In the genomic region with DNA sequence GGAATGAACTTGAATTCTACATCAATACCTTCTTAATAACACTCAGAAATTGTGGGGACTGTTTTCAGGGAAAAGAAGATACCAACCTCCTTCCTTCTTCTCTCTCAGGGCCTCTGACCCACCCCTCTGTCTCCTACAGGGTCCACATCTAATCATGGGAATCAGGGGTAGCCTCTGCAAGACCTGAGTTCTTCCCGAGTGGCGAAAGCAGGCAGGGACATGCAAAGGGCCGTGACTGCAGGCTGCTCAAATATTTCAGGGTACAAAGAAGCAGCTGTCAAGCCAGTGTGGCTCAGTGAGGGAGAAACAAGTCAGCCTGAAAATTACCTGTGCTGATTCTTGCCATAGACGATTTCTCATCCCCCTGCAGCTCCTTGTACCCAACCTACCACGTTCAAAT, we compare ENCODE assay signal across 9 cellular contexts.
"Had no signal": no experiment of that assay in that cellular context is flagged by ENCODE, and none has a peak within 500 bp of the region (broad histone marks: within the 10 kb centered on the region; RNA-seq: fewer than 3 reads in every experiment).

No MANE protein-coding gene starts in this region.

- H3K4me1 ChIP-seq: lower lobe of right lung, uterus had no signal

- H3K27ac ChIP-seq: lower lobe of right lung, pancreas, uterus had no signal

- H3K9me3 ChIP-seq: lower lobe of right lung, mucosa of descending colon, pancreas, uterus had no signal

- H3K27ac Mint-ChIP-seq: activated T-helper 17 cell treated with anti-CD3 and anti-CD28 coated beads, Interleukin-2, amount 50 U/mL, for 72 hours had no signal

- H3K4me3 ChIP-seq: lower lobe of right lung, mucosa of descending colon, pancreas, skin epidermis, uterus had no signal

- DNase-seq: cerebellar nuclear complex had no signal

- H3K27me3 Mint-ChIP-seq: activated T-helper 17 cell treated with anti-CD3 and anti-CD28 coated beads, Interleukin-2, amount 50 U/mL, for 72 hours had no signal

- H3K27me3 ChIP-seq: pancreas, uterus had no signal

- H3K36me3 ChIP-seq: lower lobe of right lung, pancreas, uterus had no signal

- H3K4me3 Mint-ChIP-seq: activated naive CD4-positive, alpha-beta T cell treated with anti-CD3 and anti-CD28 coated beads, Interleukin-2, amount 10 ng/mL, durations not matched to agents 7 days and 5 days; activated T-helper 17 cell treated with anti-CD3 and anti-CD28 coated beads, Interleukin-2, amount 50 U/mL, for 72 hours; neural crest cell had no signal
